Comparison of ENCODE assay signal across 1 cellular context in genomic region chr17:74916136-74916850, GRCh38.
A peak's percentile ranks its signal among the peaks of the same experiment; 100 is the strongest.
TF ChIP-seq lines count a peak whose summit lies in the region.

No MANE protein-coding gene starts in this region.

TF ChIP-seq in HepG2, 621 proteins besides CTCF, POLR2A, EP300 and RAD21:
- TF ChIP-seq SIX4 (CRISPR knock-in tag; IDR thresholded peaks at IDR 0.05), result no peak
- peak; percentile 73 for TF ChIP-seq CREB1 (IDR thresholded peaks at IDR 0.05)
- no peak for TF ChIP-seq CREB1 (CRISPR knock-in tag; IDR thresholded peaks at IDR 0.05)
- no peak for TF ChIP-seq ARID5B (CRISPR knock-in tag; IDR thresholded peaks at IDR 0.05)
- TF ChIP-seq CBX1 (IDR thresholded peaks at IDR 0.05; ENCODE audit: low read depth), result no peak
- no peak for TF ChIP-seq MAFG (CRISPR knock-in tag; IDR thresholded peaks at IDR 0.05)
- no peak for TF ChIP-seq ATAD3A (CRISPR knock-in tag; IDR thresholded peaks at IDR 0.05)
- no peak for TF ChIP-seq ZNF670 (CRISPR knock-in tag; IDR thresholded peaks at IDR 0.05; ENCODE audit: borderline replicate concordance)
